Comparison of ENCODE assay signal across 35 cellular contexts in the genomic region with DNA sequence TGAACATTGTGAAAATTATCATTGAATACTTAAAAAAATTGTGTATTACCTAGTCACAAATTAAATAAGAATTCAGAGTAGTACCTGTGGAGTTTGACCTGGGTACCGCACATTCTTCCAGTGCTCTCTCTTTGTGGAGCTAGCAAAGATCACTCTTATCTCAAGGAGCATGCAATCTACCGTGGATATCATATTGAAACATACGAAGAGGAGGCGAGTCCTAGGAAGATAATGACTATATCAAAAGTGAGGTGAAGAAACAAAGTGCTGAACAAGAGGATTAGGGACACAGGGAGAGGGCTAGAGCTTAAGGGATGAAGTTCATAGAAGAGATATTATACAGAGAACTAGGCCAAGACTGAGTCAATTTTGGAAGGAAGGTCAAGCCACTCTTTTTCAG. TPM values are rescaled to one million over a fixed set of nuclear protein-coding genes. Genes with fewer than 3 reads are reported as not detected.
DNase-seq lines count a peak whose midpoint lies in the region; ATAC-seq, FAIRE-seq and TF ChIP-seq lines count a peak whose summit lies in the region.
"Had no signal": no experiment of that assay in that cellular context is flagged by ENCODE, and none has a peak within 500 bp of the region (broad histone marks: within the 10 kb centered on the region; RNA-seq: fewer than 3 reads in every experiment).

No MANE protein-coding gene starts in this region.

- TF ChIP-seq RAD21 in K562 (CRISPR knock-in tag; conservative IDR thresholded peaks at IDR 0.05 in 1 of 2, IDR thresholded peaks at IDR 0.05 in 1 of 2), result no peak

- no peaks in the 10 kb centered on the region for H3K27me3 Mint-ChIP-seq in activated CD4-positive, alpha-beta T cell treated with anti-CD3 and anti-CD28 coated beads, Interleukin-2, amount 10 ng/mL, durations not matched to agents 24 days and 14 days
- no peaks in the 10 kb centered on the region for H3K27me3 Mint-ChIP-seq in activated CD4-positive, alpha-beta T cell treated with anti-CD3 and anti-CD28 coated beads, Interleukin-2, amount 10 ng/mL, durations not matched to agents 7 days and 5 days
- H3K27me3 Mint-ChIP-seq: B cell; CD4-positive, alpha-beta memory T cell; CD4-positive, alpha-beta T cell had no signal

- TF ChIP-seq POLR2A in K562 (conservative IDR thresholded peaks at IDR 0.05), result no peak
- TF ChIP-seq POLR2A in erythroblast (IDR thresholded peaks at IDR 0.05; ENCODE audit: low read length), result no peak
- TF ChIP-seq POLR2A in adrenal gland (IDR thresholded peaks at IDR 0.05), result no peak
- TF ChIP-seq POLR2A in suprapubic skin (IDR thresholded peaks at IDR 0.05), result no peak

- no peaks in the 10 kb centered on the region for H4K20me1 ChIP-seq in K562 (replicated peaks; ENCODE audit: control insufficient read depth, insufficient read depth, low read length)
- H4K20me1 ChIP-seq: BLaER1; BLaER1 treated with 17β-estradiol and CSF1 and Interleukin-3, amounts not matched to agents 10 nM and 100 nM had no signal

- no TSS peak for BruUV-seq in K562 (replicated peaks; lab: Mats Ljungman, UMichigan)

- FAIRE-seq in K562 (lab: Jason Lieb, UNC), result no peak
- FAIRE-seq: A204.1, A549, D721Med had no signal

- no peaks in the 10 kb centered on the region for H3K79me2 ChIP-seq in K562 (ENCODE audit: control insufficient read depth, insufficient read depth, low read length)

- H3K4me1 ChIP-seq in K562 (replicated peaks in 1 of 2; ENCODE audit: control insufficient read depth in 2 of 2, insufficient read depth in 2 of 2, low read length in 2 of 2) (no peaks in the 10 kb centered on the region; a peak in 1 of 5 replicates), adrenal gland (replicated peaks in 1 of 2) (no peaks in the 10 kb centered on the region), suprapubic skin (peaks cover 5% of the 10 kb centered on the region)
- H3K4me1 ChIP-seq: BE2C, BLaER1 had no signal

- no peak overlapping the region for H3K4me3 Mint-ChIP-seq in activated CD4-positive, alpha-beta T cell treated with anti-CD3 and anti-CD28 coated beads, Interleukin-2, amount 10 ng/mL, durations not matched to agents 24 days and 14 days
- H3K4me3 Mint-ChIP-seq in activated CD4-positive, alpha-beta T cell treated with anti-CD3 and anti-CD28 coated beads, Interleukin-2, amount 10 ng/mL, durations not matched to agents 7 days and 5 days, result no peak overlapping the region
- H3K4me3 Mint-ChIP-seq: B cell; CD14-positive monocyte; CD4-positive, alpha-beta memory T cell; CD4-positive, alpha-beta T cell; CD8-positive, alpha-beta memory T cell; CD8-positive, alpha-beta T cell had no signal

- intact Hi-C loops in activated CD4-positive, alpha-beta T cell treated with anti-CD3 and anti-CD28 coated beads, Interleukin-2, amount 10 ng/mL, durations not matched to agents 24 days and 14 days (cut with micrococcal nuclease), result no loop called here
- intact Hi-C loops in K562 (cut with micrococcal nuclease), result no loop called here
- intact Hi-C loops in adrenal gland (cut with DNase I), result no loop called here

- H3K4me3 ChIP-seq in K562 (no peak overlapping the region), adrenal gland (no peak overlapping the region), suprapubic skin (no peak overlapping the region)
- H3K4me3 ChIP-seq: A549; BLaER1; BLaER1 treated with 17β-estradiol and CSF1 and Interleukin-3, amounts not matched to agents 10 nM and 100 nM had no signal

- TF ChIP-seq EP300 in K562 (IDR thresholded peaks at IDR 0.05; ENCODE audit: low read length) (no peak), suprapubic skin (IDR thresholded peaks at IDR 0.05) (no peak)

- ATAC-seq in K562, result no peak
- ATAC-seq: A549; CD8-positive, alpha-beta T cell had no signal

- H3K9me1 ChIP-seq in K562 (ENCODE audit: control insufficient read depth, insufficient read depth, low read length), result no peaks in the 10 kb centered on the region

- in situ Hi-C loops in K562 (cut with MboI), result no loop called here

- H3K36me3 Mint-ChIP-seq in activated CD4-positive, alpha-beta T cell treated with anti-CD3 and anti-CD28 coated beads, Interleukin-2, amount 10 ng/mL, durations not matched to agents 24 days and 14 days (ENCODE audit: low read depth), result no peaks in the 10 kb centered on the region
- no peaks in the 10 kb centered on the region for H3K36me3 Mint-ChIP-seq in activated CD4-positive, alpha-beta T cell treated with anti-CD3 and anti-CD28 coated beads, Interleukin-2, amount 10 ng/mL, durations not matched to agents 7 days and 5 days (ENCODE audit: low read depth)
- H3K36me3 Mint-ChIP-seq: CD14-positive monocyte; CD4-positive, alpha-beta memory T cell; CD4-positive, CD25-positive, alpha-beta regulatory T cell; CD8-positive, alpha-beta memory T cell; CD8-positive, alpha-beta T cell had no signal

- no peak overlapping the region for H2AFZ ChIP-seq in K562 (ENCODE audit: low read depth, low read length)

- H3K9me3 Mint-ChIP-seq in activated CD4-positive, alpha-beta T cell treated with anti-CD3 and anti-CD28 coated beads, Interleukin-2, amount 10 ng/mL, durations not matched to agents 24 days and 14 days, result no peaks in the 10 kb centered on the region
- peaks cover 2% of the 10 kb centered on the region for H3K9me3 Mint-ChIP-seq in activated CD4-positive, alpha-beta T cell treated with anti-CD3 and anti-CD28 coated beads, Interleukin-2, amount 10 ng/mL, durations not matched to agents 7 days and 5 days
- H3K9me3 Mint-ChIP-seq: CD4-positive, alpha-beta memory T cell; CD4-positive, alpha-beta T cell; CD4-positive, CD25-positive, alpha-beta regulatory T cell; CD8-positive, alpha-beta memory T cell; CD8-positive, alpha-beta T cell had no signal

- peak; percentile 9 for DNase-seq in activated CD4-positive, alpha-beta T cell treated with anti-CD3 and anti-CD28 coated beads, Interleukin-2, amount 10 ng/mL, durations not matched to agents 24 days and 14 days
- DNase-seq in activated CD4-positive, alpha-beta T cell treated with anti-CD3 and anti-CD28 coated beads, Interleukin-2, amount 10 ng/mL, durations not matched to agents 7 days and 5 days, result no peak
- DNase-seq in K562 (ENCODE audit: extremely low read depth in 1 of 4, low spot score in 3 of 4) (peak in 2 of 4 experiments; percentile 4 to 8), erythroblast (lab: John Stamatoyannopoulos, UW) (peak; percentile 8 to 62), adrenal gland (no peak), suprapubic skin (ENCODE audit: low spot score in 2 of 2) (no peak)
- DNase-seq: 8988T; ACHN; AML-193; BE2C; C1 segment of cervical spinal cord; Caco-2; Calu3; CD4-positive, alpha-beta memory T cell; CD4-positive, alpha-beta T cell; CD4-positive, CD25-positive, alpha-beta regulatory T cell; CD8-positive, alpha-beta memory T cell; CD8-positive, alpha-beta T cell; COR-L47; DMS 273 treated with DMSO at 0.1 percent for 48 hours; DMS153; DMS53; DMS79; DMS79 treated with DMSO at 0.1 percent for 48 hours; DND-41; EL had no signal

- POLR2A ChIA-PET in activated CD4-positive, alpha-beta T cell treated with anti-CD3 and anti-CD28 coated beads, Interleukin-2, amount 10 ng/mL, durations not matched to agents 7 days and 5 days (lab: Charles Lee), result no interaction called here
- POLR2A ChIA-PET in K562 (lab: Yijun Ruan, JAX), result no interaction called here

- CTCF ChIA-PET in activated CD4-positive, alpha-beta T cell treated with anti-CD3 and anti-CD28 coated beads, Interleukin-2, amount 10 ng/mL, durations not matched to agents 7 days and 5 days (lab: Charles Lee), result interaction anchor here (2.2 kb wide), 1 partner anchor 56 kb away, joined by 5 read pairs; a partner anchor contains a TSS
- CTCF ChIA-PET in K562 (lab: Yijun Ruan, JAX; ENCODE audit: low intra/inter-chr PET ratio), result no interaction called here

- H3K27me3 ChIP-seq in K562 (ENCODE audit: control insufficient read depth in 2 of 2, insufficient read depth in 2 of 2, low read length in 2 of 2), result peaks cover 0 to 4% of the 10 kb centered on the region in 2 experiments; a peak in 1 of 5 replicates
- no peaks in the 10 kb centered on the region for H3K27me3 ChIP-seq in adrenal gland
- no peaks in the 10 kb centered on the region for H3K27me3 ChIP-seq in suprapubic skin
- H3K27me3 ChIP-seq: BE2C; BLaER1; BLaER1 treated with 17β-estradiol and CSF1 and Interleukin-3, amounts not matched to agents 10 nM and 100 nM had no signal

- WGBS in K562 (ENCODE audit: insufficient coverage, low coverage, missing lambda C conversion rate), result 0% methylated on average over 4 of the region's 4 CpGs
- 95 to 97% (median 96%) methylated on average over 4 of the region's 4 CpGs for WGBS in adrenal gland, 4 donors
- 89% methylated on average over 4 of the region's 4 CpGs for WGBS in suprapubic skin

- H3K9me3 ChIP-seq in K562 (replicated peaks; ENCODE audit: control insufficient read depth, insufficient read depth, low read depth, low read length) (no peaks in the 10 kb centered on the region), adrenal gland (replicated peaks in 1 of 3) (no peaks in the 10 kb centered on the region), suprapubic skin (no peaks in the 10 kb centered on the region)
- H3K9me3 ChIP-seq: A549, BE2C, Caco-2 had no signal

- H3K27ac ChIP-seq in K562 (ENCODE audit: extremely low read depth, low read depth, low read length) (no peak overlapping the region), adrenal gland (no peak overlapping the region), suprapubic skin (no peak overlapping the region)
- H3K27ac ChIP-seq: 22Rv1; A549; BLaER1; BLaER1 treated with 17β-estradiol and CSF1 and Interleukin-3, amounts not matched to agents 10 nM and 100 nM; C4-2B had no signal

- H3K36me3 ChIP-seq in K562 (ENCODE audit: control insufficient read depth, insufficient read depth, low read length) (no peaks in the 10 kb centered on the region), adrenal gland (replicated peaks in 1 of 2) (no peaks in the 10 kb centered on the region), suprapubic skin (no peaks in the 10 kb centered on the region)
- H3K36me3 ChIP-seq: BE2C; BLaER1; BLaER1 treated with 17β-estradiol and CSF1 and Interleukin-3, amounts not matched to agents 10 nM and 100 nM had no signal

- no peak for TF ChIP-seq CTCF in K562 (IDR thresholded peaks at IDR 0.05 in 2 of 3, conservative IDR thresholded peaks at IDR 0.05 in 1 of 3; ENCODE audit: insufficient read depth in 2 of 3, low read depth in 1 of 3, low read length in 3 of 3)
- TF ChIP-seq CTCF in adrenal gland (IDR thresholded peaks at IDR 0.05), result no peak
- no peak for TF ChIP-seq CTCF in suprapubic skin (IDR thresholded peaks at IDR 0.05)

- no peak overlapping the region for H3K4me2 ChIP-seq in K562 (ENCODE audit: insufficient read depth, low read length)
- H3K4me2 ChIP-seq: A549; BLaER1; BLaER1 treated with 17β-estradiol and CSF1 and Interleukin-3, amounts not matched to agents 10 nM and 100 nM had no signal

- H3K27ac Mint-ChIP-seq in activated CD4-positive, alpha-beta T cell treated with anti-CD3 and anti-CD28 coated beads, Interleukin-2, amount 10 ng/mL, durations not matched to agents 24 days and 14 days, result no peak overlapping the region
- H3K27ac Mint-ChIP-seq in activated CD4-positive, alpha-beta T cell treated with anti-CD3 and anti-CD28 coated beads, Interleukin-2, amount 10 ng/mL, durations not matched to agents 7 days and 5 days, result no peak overlapping the region
- H3K27ac Mint-ChIP-seq: B cell; CD14-positive monocyte; CD4-positive, alpha-beta memory T cell; CD4-positive, alpha-beta T cell; CD4-positive, CD25-positive, alpha-beta regulatory T cell; CD8-positive, alpha-beta memory T cell; CD8-positive, alpha-beta T cell had no signal

- H3K9ac ChIP-seq in K562 (ENCODE audit: insufficient read depth in 1 of 2, low read depth in 2 of 2, low read length in 2 of 2), result no peak overlapping the region
- H3K9ac ChIP-seq: BLaER1; BLaER1 treated with 17β-estradiol and CSF1 and Interleukin-3, amounts not matched to agents 10 nM and 100 nM had no signal

- no peaks in the 10 kb centered on the region for H3K4me1 Mint-ChIP-seq in activated CD4-positive, alpha-beta T cell treated with anti-CD3 and anti-CD28 coated beads, Interleukin-2, amount 10 ng/mL, durations not matched to agents 24 days and 14 days
- no peaks in the 10 kb centered on the region for H3K4me1 Mint-ChIP-seq in activated CD4-positive, alpha-beta T cell treated with anti-CD3 and anti-CD28 coated beads, Interleukin-2, amount 10 ng/mL, durations not matched to agents 7 days and 5 days
- H3K4me1 Mint-ChIP-seq: CD4-positive, alpha-beta memory T cell; CD4-positive, CD25-positive, alpha-beta regulatory T cell; CD8-positive, alpha-beta memory T cell had no signal

RNA-seq across cellular contexts. Expression of a gene that starts 55.9 kb away (rescaled TPM):
- 62.2 and 64.7 TPM in 2 replicates for total RNA-seq in activated CD4-positive, alpha-beta T cell treated with anti-CD3 and anti-CD28 coated beads, Interleukin-2, amount 10 ng/mL, durations not matched to agents 24 days and 14 days
- 10 to 100 TPM; 62.7 to 73.1 TPM for total RNA-seq in activated CD4-positive, alpha-beta T cell treated with anti-CD3 and anti-CD28 coated beads, Interleukin-2, amount 10 ng/mL, durations not matched to agents 7 days and 5 days
- 33.0 and 42.8 TPM in 2 replicates for total RNA-seq in K562 (2011; cell fraction: chromatin; rRNA removed; ENCODE audit: low replicate concordance)
- total RNA-seq in K562 (2011; cell fraction: nucleolus; rRNA removed), result 9.5 and 12.0 TPM in 2 replicates
- total RNA-seq in K562 (2011; cell fraction: nucleoplasm; rRNA removed), result 15.3 and 17.5 TPM in 2 replicates
- total RNA-seq in K562 (2014; rRNA removed) (13.3 and 14.2 TPM in 2 replicates), K562 (2014; rRNA removed; fragmentation: Illumina TruSeq; extraction: Trizol) (25.0 and 29.3 TPM in 2 replicates), K562 (2015; rRNA removed; fragmentation: Illumina TruSeq; extraction: Trizol) (26.2 and 27.5 TPM in 2 replicates), K562 (2021) (33.5 and 36.0 TPM in 2 replicates), adrenal gland (10 to 100 TPM; 16.7 to 35.5 (median 31.1) TPM), suprapubic skin (10 to 100 TPM; 50.4 to 68.8 (median 56.5) TPM)
- polyA plus RNA-seq in K562 (2011; rRNA removed) (12.2 and 15.0 TPM in 2 replicates), K562 (2014; fragmentation: Illumina TruSeq; extraction: Trizol) (16.5 and 17.5 TPM in 2 replicates), K562 (2014; fragmentation: Nextera tagmentation; extraction: Ambion mirVana) (10 to 100 TPM in 1 of 2 experiments, 1 to 10 TPM in 1; 8.2 to 10.1 TPM), K562 (2014; rRNA removed) (10.1 and 10.4 TPM in 2 replicates), adrenal gland (10 to 100 TPM in 2 of 3 donors, 1 to 10 TPM in 1; 7.5 to 15.8 (median 10.2) TPM)
- polyA plus RNA-seq in K562 (2011; cell fraction: cytosol; rRNA removed), result 4.2 and 7.2 TPM in 2 replicates
- polyA plus RNA-seq in K562 (2011; cell fraction: nucleus; rRNA removed), result 6.0 and 8.1 TPM in 2 replicates
- 14.5 and 14.6 TPM in 2 replicates for polyA plus RNA-seq in K562 (2012)
- 36.4 and 41.1 TPM in 2 replicates for polyA minus RNA-seq in K562 (2011; rRNA and poly(A)+ RNA removed)
- 12.2 and 16.9 TPM in 2 replicates for polyA minus RNA-seq in K562 (2011; cell fraction: cytosol; rRNA and poly(A)+ RNA removed)
- polyA minus RNA-seq in K562 (2011; cell fraction: nucleus; rRNA and poly(A)+ RNA removed), result 15.5 and 32.2 TPM in 2 replicates

Comparison
In these comparisons a context has a peak if more than half of its experiments do, and no peak if none do; other contexts are left out.
1. DNase-seq: peak in activated CD4-positive, alpha-beta T cell treated with anti-CD3 and anti-CD28 coated beads, Interleukin-2, amount 10 ng/mL, durations not matched to agents 24 days and 14 days (single experiment) and erythroblast (2 of 2); none in activated CD4-positive, alpha-beta T cell treated with anti-CD3 and anti-CD28 coated beads, Interleukin-2, amount 10 ng/mL, durations not matched to agents 7 days and 5 days (single experiment), adrenal gland (0 of 7) and suprapubic skin (0 of 2).